Comparison of ENCODE assay signal across 19 cellular contexts in the genomic region with DNA sequence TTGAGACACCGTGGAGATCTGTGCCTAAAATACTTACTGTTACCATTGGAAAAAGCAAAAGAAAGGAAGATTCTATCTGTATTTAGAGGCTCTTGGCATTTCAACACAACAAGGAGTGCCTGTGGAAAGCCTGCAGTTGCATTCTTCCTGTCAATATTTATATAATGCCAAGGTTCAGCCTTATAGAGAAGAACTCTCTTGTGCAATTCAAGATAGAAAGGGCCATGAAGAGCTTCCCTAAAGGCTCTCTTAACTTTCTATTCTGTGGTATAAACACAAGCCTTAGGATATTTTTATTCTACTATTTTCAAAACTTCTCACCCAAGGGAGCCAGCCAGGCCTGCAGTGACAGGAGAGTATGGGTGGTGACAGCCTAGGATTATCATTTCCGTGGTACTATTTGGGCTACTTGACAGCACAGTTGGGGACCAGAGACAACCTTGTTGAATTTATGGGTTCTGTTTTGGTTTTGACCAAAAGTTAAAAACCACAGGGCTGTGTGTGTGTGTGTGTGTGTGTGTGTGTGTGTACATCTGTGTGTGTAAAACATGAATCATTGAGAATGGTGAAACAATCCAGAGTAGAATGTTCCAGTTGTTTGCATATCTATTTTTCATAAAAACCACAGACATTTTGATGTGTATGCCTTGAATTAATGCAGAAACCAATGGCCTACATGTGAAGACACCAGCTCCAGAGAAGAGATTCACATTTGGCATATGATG.
"Had no signal": no experiment of that assay in that cellular context is flagged by ENCODE, and none has a peak within 500 bp of the region (broad histone marks: within the 10 kb centered on the region; RNA-seq: fewer than 3 reads in every experiment).

No MANE protein-coding gene starts in this region.

- H3K4me3 ChIP-seq: heart right ventricle, neural progenitor cell, prostate gland, right atrium auricular region, upper lobe of right lung had no signal

- DNase-seq: activated CD4-positive, alpha-beta T cell treated with anti-CD3 and anti-CD28 coated beads, Interleukin-2, amount 10 ng/mL, durations not matched to agents 24 days and 14 days; activated CD4-positive, CD25-positive, alpha-beta regulatory T cell; activated CD8-positive, alpha-beta memory T cell treated with anti-CD3 and anti-CD28 coated beads, Interleukin-2, amount 50 U/mL, for 4 hours; activated naive CD4-positive, alpha-beta T cell treated with anti-CD3 and anti-CD28 coated beads for 36 hours; activated T-cell treated with anti-CD3 and anti-CD28 coated beads, Interleukin-2, amount 50 U/mL, for 4 hours; aorta; effector memory CD8-positive, alpha-beta T cell; heart right ventricle; immature natural killer cell; mesendoderm; naive thymus-derived CD4-positive, alpha-beta T cell; stimulated activated CD4-positive, alpha-beta T cell treated with anti-CD3 and anti-CD28 coated beads, Interleukin-12 subunit alpha, Interleukin-12 subunit beta, amount 100 ng/mL, for 4 hours; stimulated activated CD4-positive, alpha-beta T cell treated with anti-CD3 and anti-CD28 coated beads, Interleukin-1b, Interleukin-23, amount 100 ng/mL, for 48 hours; stimulated activated CD8-positive, alpha-beta memory T cell treated with anti-CD3 and anti-CD28 coated beads, Interleukin-4, amount 100 ng/mL, for 48 hours; stimulated activated naive CD4-positive, alpha-beta T cell; upper lobe of right lung had no signal

- H3K27ac Mint-ChIP-seq: activated CD4-positive, alpha-beta T cell treated with anti-CD3 and anti-CD28 coated beads, Interleukin-2, amount 10 ng/mL, durations not matched to agents 24 days and 14 days; activated naive CD4-positive, alpha-beta T cell treated with anti-CD3 and anti-CD28 coated beads for 36 hours; effector memory CD8-positive, alpha-beta T cell; immature natural killer cell; naive thymus-derived CD4-positive, alpha-beta T cell; neural progenitor cell had no signal

- H3K4me2 ChIP-seq: neural progenitor cell had no signal

- H3K27me3 Mint-ChIP-seq: activated CD4-positive, alpha-beta T cell treated with anti-CD3 and anti-CD28 coated beads, Interleukin-2, amount 10 ng/mL, durations not matched to agents 24 days and 14 days; effector memory CD8-positive, alpha-beta T cell; naive thymus-derived CD4-positive, alpha-beta T cell had no signal

- H3K9me3 Mint-ChIP-seq: activated CD4-positive, alpha-beta T cell treated with anti-CD3 and anti-CD28 coated beads, Interleukin-2, amount 10 ng/mL, durations not matched to agents 24 days and 14 days; activated naive CD4-positive, alpha-beta T cell treated with anti-CD3 and anti-CD28 coated beads for 36 hours; neural progenitor cell had no signal

- H3K36me3 ChIP-seq: heart right ventricle, neural progenitor cell, prostate gland, right atrium auricular region, upper lobe of right lung had no signal

- H3K9ac ChIP-seq: neural progenitor cell had no signal

- H3K36me3 Mint-ChIP-seq: immature natural killer cell; naive thymus-derived CD4-positive, alpha-beta T cell; neural progenitor cell had no signal

- H3K9me3 ChIP-seq: heart right ventricle, prostate gland, right atrium auricular region, upper lobe of right lung had no signal

- H2AFZ ChIP-seq: neural progenitor cell had no signal

- H3K27me3 ChIP-seq: heart right ventricle, neural progenitor cell, right atrium auricular region, upper lobe of right lung had no signal

- H3K4me1 Mint-ChIP-seq: activated CD4-positive, alpha-beta T cell treated with anti-CD3 and anti-CD28 coated beads, Interleukin-2, amount 10 ng/mL, durations not matched to agents 24 days and 14 days; immature natural killer cell; naive thymus-derived CD4-positive, alpha-beta T cell had no signal

- H3K4me1 ChIP-seq: right atrium auricular region had no signal

- H3K27ac ChIP-seq: heart right ventricle, neural progenitor cell, prostate gland, right atrium auricular region, upper lobe of right lung had no signal

- H3K4me3 Mint-ChIP-seq: activated CD4-positive, alpha-beta T cell treated with anti-CD3 and anti-CD28 coated beads, Interleukin-2, amount 10 ng/mL, durations not matched to agents 24 days and 14 days; activated naive CD4-positive, alpha-beta T cell treated with anti-CD3 and anti-CD28 coated beads for 36 hours; activated T-cell treated with anti-CD3 and anti-CD28 coated beads, Interleukin-2, amount 50 U/mL, for 4 hours; effector memory CD8-positive, alpha-beta T cell; immature natural killer cell; naive thymus-derived CD4-positive, alpha-beta T cell; neural progenitor cell had no signal
